19 cellular contexts compared by ENCODE assay signal in the genomic region with DNA sequence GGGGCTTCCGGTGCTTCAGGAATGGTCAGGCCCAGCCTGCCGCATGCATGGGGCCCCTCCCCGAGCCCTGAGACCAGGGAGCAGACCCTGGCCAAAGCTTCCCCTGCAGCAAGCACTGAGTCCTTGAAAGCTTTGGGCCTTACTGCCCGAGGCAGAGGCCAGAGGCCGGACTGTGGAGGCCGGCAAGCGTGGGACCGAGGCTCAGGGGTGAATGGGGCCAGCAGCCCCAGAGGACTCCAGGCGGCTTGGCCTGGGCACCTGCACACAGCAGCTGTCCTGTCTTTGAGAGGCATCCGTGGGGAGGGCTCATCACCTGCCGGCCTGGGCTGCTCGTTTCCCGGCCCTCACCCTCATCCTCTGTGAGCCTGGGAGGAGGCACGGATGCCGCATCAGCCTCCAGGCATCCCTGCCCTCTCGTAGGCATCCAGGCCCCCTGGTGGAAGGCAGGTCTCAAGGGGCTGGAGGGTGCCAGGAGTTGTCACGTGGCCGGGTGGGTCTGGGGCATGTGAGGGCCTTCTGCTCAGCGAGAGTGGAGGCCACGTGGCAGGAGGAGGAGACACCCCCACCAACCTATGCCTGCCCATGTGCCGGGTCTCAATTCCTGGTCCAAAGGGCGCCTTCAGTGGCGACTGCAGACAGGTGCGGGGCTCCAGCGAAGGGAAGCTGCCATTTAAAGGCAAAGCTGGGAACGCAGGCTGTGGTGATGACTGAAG. TPM values are rescaled to one million over a fixed set of nuclear protein-coding genes. Genes with fewer than 3 reads are reported as not detected.
DNase-seq lines count a peak whose midpoint lies in the region; FAIRE-seq and TF ChIP-seq lines count a peak whose summit lies in the region.
"Had no signal": no experiment of that assay in that cellular context is flagged by ENCODE, and none has a peak within 500 bp of the region (broad histone marks: within the 10 kb centered on the region; RNA-seq: fewer than 3 reads in every experiment).

No MANE protein-coding gene starts in this region.

- intact Hi-C loops in A673 (cut with micrococcal nuclease; ENCODE audit: unreplicated experiment) = no loop called here
- intact Hi-C loops in activated CD4-positive, alpha-beta T cell treated with anti-CD3 and anti-CD28 coated beads, Interleukin-2, amount 10 ng/mL, durations not matched to agents 24 days and 14 days (cut with micrococcal nuclease) = no loop called here

- H3K27ac Mint-ChIP-seq in osteocyte (ENCODE audit: unreplicated experiment) = peak overlapping the region; percentile 69
- H3K27ac Mint-ChIP-seq in activated CD4-positive, alpha-beta T cell treated with anti-CD3 and anti-CD28 coated beads, Interleukin-2, amount 10 ng/mL, durations not matched to agents 24 days and 14 days = no peak overlapping the region
- H3K27ac Mint-ChIP-seq: stimulated activated memory B cell treated with anti-CD40 and anti-IgM and Interleukin-4, amounts not matched to agents 10 μg/mL and 1 μg/mL and 100 μg/mL, for 72 hours had no signal

- H3K9me3 Mint-ChIP-seq in osteocyte (ENCODE audit: unreplicated experiment) = no peaks in the 10 kb centered on the region
- H3K9me3 Mint-ChIP-seq in activated CD4-positive, alpha-beta T cell treated with anti-CD3 and anti-CD28 coated beads, Interleukin-2, amount 10 ng/mL, durations not matched to agents 24 days and 14 days = no peaks in the 10 kb centered on the region
- H3K9me3 Mint-ChIP-seq: stimulated activated memory B cell treated with anti-CD40 and anti-IgM and Interleukin-4, amounts not matched to agents 10 μg/mL and 1 μg/mL and 100 μg/mL, for 72 hours had no signal

- FAIRE-seq in GM12891 (lab: Jason Lieb, UNC) = no peak

- H3K27ac ChIP-seq in A673 (ENCODE audit: low read depth, low read length, poor library complexity, severe bottlenecking) = no peak overlapping the region
- H3K27ac ChIP-seq: body of pancreas, dorsolateral prefrontal cortex, hepatocyte had no signal

- TF ChIP-seq POLR2A in GM12891 (IDR thresholded peaks at IDR 0.05; ENCODE audit: low read depth, low read length) = no peak

- no peaks in the 10 kb centered on the region for H3K4me1 ChIP-seq in A673 (ENCODE audit: insufficient read depth, low read length, poor library complexity, severe bottlenecking)

- no peaks in the 10 kb centered on the region for H3K36me3 Mint-ChIP-seq in osteocyte (ENCODE audit: unreplicated experiment)
- H3K36me3 Mint-ChIP-seq in activated CD4-positive, alpha-beta T cell treated with anti-CD3 and anti-CD28 coated beads, Interleukin-2, amount 10 ng/mL, durations not matched to agents 24 days and 14 days (ENCODE audit: low read depth) = no peaks in the 10 kb centered on the region
- H3K36me3 Mint-ChIP-seq: stimulated activated memory B cell treated with anti-CD40 and anti-IgM and Interleukin-4, amounts not matched to agents 10 μg/mL and 1 μg/mL and 100 μg/mL, for 72 hours had no signal

- H3K9me3 ChIP-seq in A673 (ENCODE audit: low read depth, low read length, poor library complexity, severe bottlenecking) (no peaks in the 10 kb centered on the region), MG63 (no peaks in the 10 kb centered on the region)
- H3K9me3 ChIP-seq: body of pancreas, mucosa of descending colon had no signal

- 0 out of 2 replicates have a peak, but pooled peaks have one; percentile 14 for TF ChIP-seq CTCF in A673 (conservative IDR thresholded peaks at IDR 0.05; ENCODE audit: low read depth, low read length)
- TF ChIP-seq CTCF in choroid plexus epithelial cell (conservative IDR thresholded peaks at IDR 0.05; ENCODE audit: low read depth, low read length) = peak; percentile 21
- TF ChIP-seq CTCF in osteocyte (IDR thresholded peaks at IDR 0.05) = no peak

- H3K27me3 ChIP-seq in A673 (replicated peaks; ENCODE audit: insufficient read depth, low read depth, low read length, poor library complexity) = no peaks in the 10 kb centered on the region
- H3K27me3 ChIP-seq in MG63 = peaks cover 2% of the 10 kb centered on the region; the same call in 1 of the 2 replicates
- H3K27me3 ChIP-seq: body of pancreas, hepatocyte had no signal

- CTCF ChIA-PET in A673 (lab: Charles Lee) = no interaction called here

- BruUV-seq in A673 (replicated peaks; lab: Mats Ljungman, UMichigan) = no TSS peak

- no peak overlapping the region for H3K4me3 ChIP-seq in A673 (ENCODE audit: low read depth, low read length, poor library complexity, severe bottlenecking)
- no peak overlapping the region for H3K4me3 ChIP-seq in MG63
- H3K4me3 ChIP-seq in choroid plexus epithelial cell (ENCODE audit: low read depth, low read length) = no peak overlapping the region
- H3K4me3 ChIP-seq: body of pancreas, hepatocyte, mucosa of descending colon had no signal

- no peak overlapping the region for H3K4me3 Mint-ChIP-seq in osteocyte (ENCODE audit: unreplicated experiment)
- no peak overlapping the region for H3K4me3 Mint-ChIP-seq in activated CD4-positive, alpha-beta T cell treated with anti-CD3 and anti-CD28 coated beads, Interleukin-2, amount 10 ng/mL, durations not matched to agents 24 days and 14 days
- H3K4me3 Mint-ChIP-seq: stimulated activated memory B cell treated with anti-CD40 and anti-IgM and Interleukin-4, amounts not matched to agents 10 μg/mL and 1 μg/mL and 100 μg/mL, for 72 hours had no signal

- no peak for DNase-seq in A673 (ENCODE audit: low spot score)
- peak; percentile 34 for DNase-seq in MG63
- DNase-seq in choroid plexus epithelial cell (ENCODE audit: low read depth) = no peak
- DNase-seq in osteocyte (ENCODE audit: extremely low spot score, unreplicated experiment) = no peak
- no peak for DNase-seq in effector CD8-positive, alpha-beta T cell (lab: John Stamatoyannopoulos, UW)
- DNase-seq in AML-193 (lab: John Stamatoyannopoulos, UW) = no peak
- DNase-seq in GM12891 (ENCODE audit: insufficient read length, low spot score) = no peak
- no peak for DNase-seq in activated CD4-positive, alpha-beta T cell treated with anti-CD3 and anti-CD28 coated beads, Interleukin-2, amount 10 ng/mL, durations not matched to agents 24 days and 14 days
- DNase-seq: activated CD4-positive, alpha-beta T cell treated with anti-CD3 and anti-CD28 coated beads for 4 hours; activated naive CD4-positive, alpha-beta T cell treated with anti-CD3 and anti-CD28 coated beads, Interleukin-2, amount 50 U/mL, for 16 hours; body of pancreas; dorsolateral prefrontal cortex; mucosa of descending colon; NCI-H187 treated with DMSO at 0.1 percent for 48 hours; T-helper 9 cell had no signal

- H3K36me3 ChIP-seq in A673 (ENCODE audit: insufficient read depth, low read length, poor library complexity, severe bottlenecking) (no peaks in the 10 kb centered on the region), MG63 (no peaks in the 10 kb centered on the region)

- POLR2A ChIA-PET in A673 (lab: Charles Lee; ENCODE audit: low non-redundant PET) = no interaction called here

- H3K4me1 Mint-ChIP-seq in osteocyte (ENCODE audit: unreplicated experiment) = peaks cover 28% of the 10 kb centered on the region
- no peaks in the 10 kb centered on the region for H3K4me1 Mint-ChIP-seq in activated CD4-positive, alpha-beta T cell treated with anti-CD3 and anti-CD28 coated beads, Interleukin-2, amount 10 ng/mL, durations not matched to agents 24 days and 14 days
- H3K4me1 Mint-ChIP-seq: stimulated activated memory B cell treated with anti-CD40 and anti-IgM and Interleukin-4, amounts not matched to agents 10 μg/mL and 1 μg/mL and 100 μg/mL, for 72 hours had no signal

- H3K27me3 Mint-ChIP-seq in osteocyte (ENCODE audit: unreplicated experiment) = no peaks in the 10 kb centered on the region
- no peaks in the 10 kb centered on the region for H3K27me3 Mint-ChIP-seq in activated CD4-positive, alpha-beta T cell treated with anti-CD3 and anti-CD28 coated beads, Interleukin-2, amount 10 ng/mL, durations not matched to agents 24 days and 14 days

TF ChIP-seq in GM12891, 5 proteins besides CTCF, POLR2A, EP300 and RAD21:
- TF ChIP-seq POU2F2 (IDR thresholded peaks at IDR 0.05; ENCODE audit: low read depth, low read length) = no peak
- no peak for TF ChIP-seq PAX5 (IDR thresholded peaks at IDR 0.05; ENCODE audit: insufficient read depth, low read length, severe bottlenecking)

RNA-seq across cellular contexts. Expression of a gene that starts 31.4 kb away (rescaled TPM):
- 19.7 and 25.0 TPM in 2 replicates for total RNA-seq in A673 (2021)
- 0.27 and 0.59 TPM in 2 replicates for total RNA-seq in MG63 (2014; rRNA removed; shearing (Covaris generic); ENCODE audit: low replicate concordance)
- 21.2 and 21.3 TPM in 2 replicates for total RNA-seq in osteocyte
- polyA plus RNA-seq in GM12891 (2012; ENCODE audit: low read depth, missing spikeins) = 0.14 TPM
- 0.05 and 0.07 TPM in 2 replicates for total RNA-seq in activated CD4-positive, alpha-beta T cell treated with anti-CD3 and anti-CD28 coated beads, Interleukin-2, amount 10 ng/mL, durations not matched to agents 24 days and 14 days

RNA-seq across cellular contexts. Expression of a gene that starts 40.8 kb away (rescaled TPM):
- total RNA-seq in A673 (2021) (not detected in 2 replicates), osteocyte (not detected in 2 replicates)
- total RNA-seq in MG63 (2014; rRNA removed; shearing (Covaris generic); ENCODE audit: low replicate concordance) = 1.7 and 1.9 TPM in 2 replicates
- not detected for polyA plus RNA-seq in GM12891 (2012; ENCODE audit: low read depth, missing spikeins)
- total RNA-seq in activated CD4-positive, alpha-beta T cell treated with anti-CD3 and anti-CD28 coated beads, Interleukin-2, amount 10 ng/mL, durations not matched to agents 24 days and 14 days = not detected in 2 replicates
- total RNA-seq: body of pancreas, dorsolateral prefrontal cortex, osteoblast, urinary bladder had no signal

RNA-seq across cellular contexts. Expression of a gene that starts 45.7 kb away (rescaled TPM):
- 9.6 and 16.7 TPM in 2 replicates for total RNA-seq in A673 (2021)
- not detected in 2 replicates for total RNA-seq in MG63 (2014; rRNA removed; shearing (Covaris generic); ENCODE audit: low replicate concordance)
- not detected in 2 replicates for total RNA-seq in osteocyte
- polyA plus RNA-seq in GM12891 (2012; ENCODE audit: low read depth, missing spikeins) = not detected
- not detected in 2 replicates for total RNA-seq in activated CD4-positive, alpha-beta T cell treated with anti-CD3 and anti-CD28 coated beads, Interleukin-2, amount 10 ng/mL, durations not matched to agents 24 days and 14 days
- total RNA-seq: hepatocyte, osteoblast had no signal
- polyA plus RNA-seq: hepatocyte had no signal

RNA-seq across cellular contexts. Expression of a gene that starts 56.2 kb away (rescaled TPM):
- 19.5 and 22.9 TPM in 2 replicates for total RNA-seq in A673 (2021)
- not detected in 2 replicates for total RNA-seq in MG63 (2014; rRNA removed; shearing (Covaris generic); ENCODE audit: low replicate concordance)
- not detected in 2 replicates for total RNA-seq in osteocyte
- not detected for polyA plus RNA-seq in GM12891 (2012; ENCODE audit: low read depth, missing spikeins)
- not detected in 2 replicates for total RNA-seq in activated CD4-positive, alpha-beta T cell treated with anti-CD3 and anti-CD28 coated beads, Interleukin-2, amount 10 ng/mL, durations not matched to agents 24 days and 14 days
- total RNA-seq: hepatocyte, osteoblast had no signal
- polyA plus RNA-seq: hepatocyte had no signal

Comparison
In these comparisons a context has a peak if more than half of its experiments do, and no peak if none do; other contexts are left out.
1. RNA of a gene that starts 31.4 kb away (total RNA-seq): 21.2 to 21.3 TPM in osteocyte and 19.7 to 25.0 TPM in A673; 0.27 to 0.59 TPM in MG63 and 0.05 to 0.07 TPM in activated CD4-positive, alpha-beta T cell treated with anti-CD3 and anti-CD28 coated beads, Interleukin-2, amount 10 ng/mL, durations not matched to agents 24 days and 14 days; every median in the first group is over 10 times any median in the second.
2. RNA of a gene that starts 45.7 kb away (total RNA-seq): 9.6 to 16.7 TPM in A673; not detected in MG63, not detected in osteocyte and not detected in activated CD4-positive, alpha-beta T cell treated with anti-CD3 and anti-CD28 coated beads, Interleukin-2, amount 10 ng/mL, durations not matched to agents 24 days and 14 days; every median in the first group is over 10 times any median in the second.